9 cellular contexts compared by ENCODE assay signal in the genomic region with DNA sequence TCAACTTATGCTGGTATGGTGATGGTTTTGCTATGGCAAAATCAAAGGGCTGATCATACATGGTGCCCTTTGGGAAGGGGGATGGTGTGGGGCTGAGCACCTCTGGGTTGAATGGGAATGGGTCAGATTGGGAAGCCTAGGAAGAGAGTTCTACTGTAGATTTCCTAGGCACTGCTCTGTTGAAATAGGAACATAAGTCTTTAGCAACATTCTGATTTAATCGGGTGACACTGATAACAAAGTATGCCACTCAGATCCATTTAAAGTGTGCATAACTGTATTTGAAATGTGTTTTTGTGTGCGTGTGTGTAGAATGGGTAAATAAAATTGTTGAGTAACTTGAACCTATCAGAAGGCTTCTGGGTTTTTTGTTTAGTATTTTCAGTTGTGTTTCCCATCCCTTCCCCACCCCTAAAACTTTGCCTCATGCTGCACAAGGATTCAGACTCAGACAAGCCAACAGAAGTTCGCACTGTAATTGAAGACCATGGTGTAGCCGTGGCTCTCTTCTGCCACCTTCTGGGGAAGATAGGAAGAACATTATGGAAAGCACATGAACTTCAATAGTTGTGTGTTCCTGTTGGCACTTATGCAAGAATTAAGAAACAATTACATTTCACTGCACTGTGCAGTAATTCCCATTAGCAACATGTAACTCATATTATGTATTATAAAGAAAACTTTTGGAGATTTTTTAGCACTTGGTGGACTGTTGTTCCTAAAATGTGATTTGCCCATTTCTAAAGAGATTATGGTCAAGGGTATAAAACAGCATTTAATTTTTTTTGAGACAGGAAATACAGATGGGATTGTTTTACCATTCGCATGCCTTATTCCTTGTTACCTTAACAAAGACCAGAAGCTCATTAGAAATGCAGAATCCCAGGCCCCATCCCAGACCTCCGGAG. TPM values are rescaled to one million over a fixed set of nuclear protein-coding genes. Genes with fewer than 3 reads are reported as not detected.
DNase-seq lines count a peak whose midpoint lies in the region; ATAC-seq, FAIRE-seq and TF ChIP-seq lines count a peak whose summit lies in the region.
"Had no signal": no experiment of that assay in that cellular context is flagged by ENCODE, and none has a peak within 500 bp of the region (broad histone marks: within the 10 kb centered on the region; RNA-seq: fewer than 3 reads in every experiment).

No MANE protein-coding gene starts in this region.

- H3K18ac ChIP-seq in neuronal stem cell (ENCODE audit: low read length), result no peak overlapping the region

- no peak overlapping the region for H3K14ac ChIP-seq in neuronal stem cell (ENCODE audit: low read length)

- H3K4me1 ChIP-seq in neuronal stem cell (ENCODE audit: control insufficient read depth in 2 of 2, insufficient read depth in 1 of 2, low read depth in 1 of 2, low read length in 2 of 2), result no peaks in the 10 kb centered on the region
- peaks cover 0 to 14% (median 6%) of the 10 kb centered on the region in 4 donors for H3K4me1 ChIP-seq in upper lobe of left lung

- no CpG with 5 or more reads among the region's 6 CpGs for WGBS in neuronal stem cell (ENCODE audit: extremely low coverage in 2 of 2, insufficient read length in 2 of 2, insufficient replicate concordance in 1 of 2), 2 donors
- WGBS in upper lobe of left lung, 2 donors, result 37 to 38% methylated on average over 6 of the region's 6 CpGs

- no peak overlapping the region for H3K27ac ChIP-seq in 22Rv1
- no peak overlapping the region for H3K27ac ChIP-seq in neuronal stem cell (replicated peaks; ENCODE audit: low read length)
- peak overlapping the region in 1 of 4 donors; percentile 37 for H3K27ac ChIP-seq in upper lobe of left lung
- H3K27ac ChIP-seq: skin epidermis had no signal

- H4K8ac ChIP-seq in neuronal stem cell (ENCODE audit: low read depth, low read length), result no peak overlapping the region

- H4K91ac ChIP-seq in neuronal stem cell (ENCODE audit: low read depth, low read length, poor library complexity), result no peak overlapping the region

- H2BK120ac ChIP-seq in neuronal stem cell (ENCODE audit: low read depth, low read length), result no peak overlapping the region

- H3K36me3 ChIP-seq in neuronal stem cell (replicated peaks in 1 of 2; ENCODE audit: control insufficient read depth in 2 of 2, insufficient read depth in 2 of 2, low read length in 2 of 2), result no peaks in the 10 kb centered on the region
- H3K36me3 ChIP-seq in upper lobe of left lung, result no peaks in the 10 kb centered on the region

- H3K4me3 ChIP-seq in fibroblast of mammary gland (ENCODE audit: control insufficient read depth, low read depth, low read length) (no peak overlapping the region), neuronal stem cell (ENCODE audit: low read length in 2 of 2) (no peak overlapping the region), upper lobe of left lung (no peak overlapping the region)
- H3K4me3 ChIP-seq: skin epidermis had no signal

- H2AK5ac ChIP-seq in neuronal stem cell (ENCODE audit: low read depth, low read length), result no peak overlapping the region

- H3K4ac ChIP-seq in neuronal stem cell (ENCODE audit: low read length), result no peak overlapping the region

- ATAC-seq in upper lobe of left lung (ENCODE audit: low FRiP score in 2 of 2), result peak; percentile 91 to 94

- no peak overlapping the region for H3K23ac ChIP-seq in neuronal stem cell (ENCODE audit: low read depth, low read length, poor library complexity)

- TF ChIP-seq POLR2A in GM12891 (IDR thresholded peaks at IDR 0.05; ENCODE audit: low read depth, low read length) (no peak), upper lobe of left lung (IDR thresholded peaks at IDR 0.05) (no peak)

- H2BK5ac ChIP-seq in neuronal stem cell (ENCODE audit: low read length), result no peak overlapping the region

- no peak overlapping the region for H3K4me2 ChIP-seq in neuronal stem cell (ENCODE audit: insufficient read depth, low read length, poor library complexity, severe bottlenecking)

- H3K27me3 ChIP-seq in neuronal stem cell (ENCODE audit: control insufficient read depth in 3 of 3, insufficient read depth in 3 of 3, low read depth in 1 of 3, low read length in 3 of 3), result no peaks in the 10 kb centered on the region
- H3K27me3 ChIP-seq in upper lobe of left lung, result no peaks in the 10 kb centered on the region

- DNase-seq in GM12891 (ENCODE audit: insufficient read length, low spot score) (no peak), RPMI7951 (ENCODE audit: low read depth) (peak; percentile 63), activated T-helper 1 cell treated with Interleukin-2 at 50 U/mL for 16 hours (ENCODE audit: low read depth) (peak; percentile 20), fibroblast of mammary gland (ENCODE audit: low read depth) (peak; percentile 81), neuronal stem cell (ENCODE audit: low spot score) (peak; percentile 62), upper lobe of left lung (peak in 1 of 2 donors; percentile 70)

- peak; percentile 94 for FAIRE-seq in GM12891 (lab: Jason Lieb, UNC)

- no peak for TF ChIP-seq EP300 in upper lobe of left lung (IDR thresholded peaks at IDR 0.05)

- H3K9ac ChIP-seq in neuronal stem cell (ENCODE audit: low read depth, low read length, poor library complexity), result no peak overlapping the region

- H2BK12ac ChIP-seq in neuronal stem cell (ENCODE audit: low read length), result no peak overlapping the region

- no peaks in the 10 kb centered on the region for H3K79me1 ChIP-seq in neuronal stem cell (ENCODE audit: low read depth, low read length)

- no peak overlapping the region for H2AFZ ChIP-seq in neuronal stem cell (ENCODE audit: low read length)

- peak; percentile 100 for TF ChIP-seq CTCF in 22Rv1 (IDR thresholded peaks at IDR 0.05)
- peak; percentile 91 for TF ChIP-seq CTCF in LNCAP (IDR thresholded peaks at IDR 0.05)
- peak; percentile 94 for TF ChIP-seq CTCF in fibroblast of mammary gland (conservative IDR thresholded peaks at IDR 0.05; ENCODE audit: control insufficient read depth, insufficient read depth, low read depth, low read length)
- TF ChIP-seq CTCF in upper lobe of left lung (IDR thresholded peaks at IDR 0.05), result peak; percentile 72 to 89 (median 86)

- H2BK15ac ChIP-seq in neuronal stem cell (ENCODE audit: low read length), result no peak overlapping the region

- H3K9me3 ChIP-seq in neuronal stem cell (replicated peaks in 1 of 2; ENCODE audit: control insufficient read depth in 2 of 2, insufficient read depth in 1 of 2, low read depth in 1 of 2, low read length in 2 of 2) (no peaks in the 10 kb centered on the region), upper lobe of left lung (no peaks in the 10 kb centered on the region)

TF ChIP-seq in GM12891, 5 proteins besides CTCF, POLR2A, EP300 and RAD21:
- TF ChIP-seq PAX5 (IDR thresholded peaks at IDR 0.05; ENCODE audit: insufficient read depth, low read length, severe bottlenecking), result no peak
- TF ChIP-seq POLR2AphosphoS5 (IDR thresholded peaks at IDR 0.05; ENCODE audit: low read depth, low read length), result no peak
- no peak for TF ChIP-seq SPI1 (IDR thresholded peaks at IDR 0.05; ENCODE audit: low read depth, low read length)
- TF ChIP-seq POU2F2 (IDR thresholded peaks at IDR 0.05; ENCODE audit: low read depth, low read length), result no peak
- no peak for TF ChIP-seq TAF1 (IDR thresholded peaks at IDR 0.05; ENCODE audit: low read depth, low read length)
TF ChIP-seq in GM12891: peak in this region for 0.

RNA-seq across cellular contexts. Expression of gene C4BPB, which starts 10.9 kb away (rescaled TPM):
- polyA plus RNA-seq in GM12891 (2012; ENCODE audit: low read depth, missing spikeins), result 0.71 TPM
- not detected in 2 replicates for total RNA-seq in RPMI7951 (2014; rRNA removed; shearing (Covaris generic))
- polyA plus RNA-seq in neuronal stem cell (2013, experiment 1 of 2), result not detected
- polyA plus RNA-seq in neuronal stem cell (2013, experiment 2 of 2), result not detected
- total RNA-seq in upper lobe of left lung, result 10 to 100 TPM in 2 of 6 donors, 1 to 10 TPM in 4; 1.1 to 40.9 (median 9.2) TPM

RNA-seq across cellular contexts. Expression of gene PFKFB2, which starts 24.6 kb away (rescaled TPM):
- 1.3 TPM for polyA plus RNA-seq in GM12891 (2012; ENCODE audit: low read depth, missing spikeins)
- total RNA-seq in RPMI7951 (2014; rRNA removed; shearing (Covaris generic)), result 2.8 and 3.2 TPM in 2 replicates
- 3.0 TPM for polyA plus RNA-seq in neuronal stem cell (2013, experiment 1 of 2)
- polyA plus RNA-seq in neuronal stem cell (2013, experiment 2 of 2), result 3.1 TPM
- total RNA-seq in upper lobe of left lung, result 10 to 100 TPM; 25.3 to 95.5 (median 58.0) TPM

RNA-seq across cellular contexts. Expression of gene C4BPA, which starts 26.3 kb away (rescaled TPM):
- polyA plus RNA-seq in GM12891 (2012; ENCODE audit: low read depth, missing spikeins), result not detected
- total RNA-seq in RPMI7951 (2014; rRNA removed; shearing (Covaris generic)), result not detected in 2 replicates
- not detected for polyA plus RNA-seq in neuronal stem cell (2013, experiment 1 of 2)
- not detected for polyA plus RNA-seq in neuronal stem cell (2013, experiment 2 of 2)
- total RNA-seq in upper lobe of left lung, result 100 to 1,000 TPM in 3 of 6 donors, 10 to 100 TPM in 3; 39.0 to 618 (median 118) TPM

RNA-seq across cellular contexts. Expression of gene YOD1, which starts 26.7 kb away (rescaled TPM):
- polyA plus RNA-seq in GM12891 (2012; ENCODE audit: low read depth, missing spikeins), result 4.9 TPM
- 6.9 and 7.8 TPM in 2 replicates for total RNA-seq in RPMI7951 (2014; rRNA removed; shearing (Covaris generic))
- 7.8 TPM for polyA plus RNA-seq in neuronal stem cell (2013, experiment 1 of 2)
- polyA plus RNA-seq in neuronal stem cell (2013, experiment 2 of 2), result 8.1 TPM
- 10 to 100 TPM in 3 of 6 donors, 1 to 10 TPM in 3; 6.0 to 24.4 (median 9.4) TPM for total RNA-seq in upper lobe of left lung

RNA-seq across cellular contexts. Expression of gene C1orf116, which starts 45.2 kb away (rescaled TPM):
- polyA plus RNA-seq in GM12891 (2012; ENCODE audit: low read depth, missing spikeins), result not detected
- 0.10 and 0.12 TPM in 2 replicates for total RNA-seq in RPMI7951 (2014; rRNA removed; shearing (Covaris generic))
- 0.15 TPM for polyA plus RNA-seq in neuronal stem cell (2013, experiment 1 of 2)
- 0.17 TPM for polyA plus RNA-seq in neuronal stem cell (2013, experiment 2 of 2)
- 100 to 1,000 TPM in 5 of 6 donors, 10 to 100 TPM in 1; 92.5 to 222 (median 193) TPM for total RNA-seq in upper lobe of left lung

Comparison
In these comparisons a context has a peak if more than half of its experiments do, and no peak if none do; other contexts are left out.
1. RNA of gene C4BPA, which starts 26.3 kb away (total RNA-seq): 39.0 to 618 TPM in upper lobe of left lung; not detected in RPMI7951; every median in the first group is over 10 times any median in the second.
2. Peak in every context shown above with its lines, with median percentiles within 50 percentile points of each other: CTCF ChIP-seq.